Comparison of ENCODE assay signal across 1 cellular context in genomic region chr20:6034134-6034969, GRCh38.
TF ChIP-seq lines count a peak whose summit lies in the region.

No MANE protein-coding gene starts in this region.

TF ChIP-seq in K562, 482 proteins besides CTCF, POLR2A, EP300 and RAD21 (continued from another document):
- TF ChIP-seq ZC3H11A (IDR thresholded peaks at IDR 0.05; ENCODE audit: low read depth, low read length), result no peak
- no peak for TF ChIP-seq ZBTB11 (CRISPR knock-in tag; IDR thresholded peaks at IDR 0.05)
- 0 out of 2 replicates have a peak, but pooled peaks have one; percentile 31 for TF ChIP-seq ILF3 (IDR thresholded peaks at IDR 0.05; ENCODE audit: borderline replicate concordance)
- no peak for TF ChIP-seq RUNX1 (IDR thresholded peaks at IDR 0.05; ENCODE audit: low read depth)
- TF ChIP-seq SMARCE1 (IDR thresholded peaks at IDR 0.05), result peak; percentile 62
- TF ChIP-seq ZBTB5 (IDR thresholded peaks at IDR 0.05), result no peak
- no peak for TF ChIP-seq KDM4B (IDR thresholded peaks at IDR 0.05; ENCODE audit: borderline replicate concordance in 2 of 2, low read depth in 1 of 2)
- TF ChIP-seq NCOR1 (IDR thresholded peaks at IDR 0.05), result peak; percentile 66
- TF ChIP-seq TGIF2 (CRISPR knock-in tag; IDR thresholded peaks at IDR 0.05), result no peak
- TF ChIP-seq TEAD4 (IDR thresholded peaks at IDR 0.05; ENCODE audit: low read length), result 0 out of 2 replicates have a peak, but pooled peaks have one; percentile 35
- no peak for TF ChIP-seq TEAD4 (CRISPR knock-in tag; IDR thresholded peaks at IDR 0.05; ENCODE audit: borderline replicate concordance)
- no peak for TF ChIP-seq CBX1 (IDR thresholded peaks at IDR 0.05; ENCODE audit: low read depth)
- TF ChIP-seq ERF (CRISPR knock-in tag; IDR thresholded peaks at IDR 0.05), result no peak
- TF ChIP-seq FOXA1 (IDR thresholded peaks at IDR 0.05; ENCODE audit: borderline replicate concordance), result no peak
- peak in 1 of 2 experiments; percentile 76; a peak in 1 of 4 replicates for TF ChIP-seq ETV6 (IDR thresholded peaks at IDR 0.05; ENCODE audit: borderline replicate concordance in 1 of 2, low read depth in 2 of 2, low read length in 1 of 2)
- no peak for TF ChIP-seq ETV6 (CRISPR knock-in tag; IDR thresholded peaks at IDR 0.05; ENCODE audit: borderline replicate concordance)
- no peak for TF ChIP-seq FOXJ2 (tag; IDR thresholded peaks at IDR 0.05)
- TF ChIP-seq PHF20 (IDR thresholded peaks at IDR 0.05; ENCODE audit: partially characterized antibody), result no peak
- TF ChIP-seq TBL1XR1 (IDR thresholded peaks at IDR 0.05; ENCODE audit: low read length in 2 of 2), result peak in 1 of 2 experiments; percentile 42; a peak in 1 of 4 replicates
- no peak for TF ChIP-seq ZNF778 (CRISPR knock-in tag; IDR thresholded peaks at IDR 0.05)
- peak; percentile 63 for TF ChIP-seq TCF3 (CRISPR knock-in tag; IDR thresholded peaks at IDR 0.05)
- TF ChIP-seq BACH1 (tag; IDR thresholded peaks at IDR 0.05), result peak; percentile 59; the same call in 1 of the 2 replicates
- no peak for TF ChIP-seq KDM5B (IDR thresholded peaks at IDR 0.05; ENCODE audit: insufficient replicate concordance, low read depth, low read length)
- TF ChIP-seq RBM15 (IDR thresholded peaks at IDR 0.05; ENCODE audit: insufficient read depth, low read length), result no peak
- TF ChIP-seq USF1 (CRISPR knock-in tag; IDR thresholded peaks at IDR 0.05), result no peak
- peak; percentile 48; the same call in 1 of the 2 replicates for TF ChIP-seq ZNF592 (IDR thresholded peaks at IDR 0.05)
- no peak for TF ChIP-seq ARHGAP35 (IDR thresholded peaks at IDR 0.05; ENCODE audit: partially characterized antibody)
- no peak for TF ChIP-seq ZNF133 (CRISPR knock-in tag; IDR thresholded peaks at IDR 0.05)
- peak; percentile 41; the same call in 1 of the 2 replicates for TF ChIP-seq ZEB2 (IDR thresholded peaks at IDR 0.05)
- no peak for TF ChIP-seq ZNF140 (CRISPR knock-in tag; IDR thresholded peaks at IDR 0.05)
- TF ChIP-seq ZNF408 (CRISPR knock-in tag; IDR thresholded peaks at IDR 0.05; ENCODE audit: low read depth), result no peak
- TF ChIP-seq HES1 (IDR thresholded peaks at IDR 0.05; ENCODE audit: low read depth), result no peak
- TF ChIP-seq ARID3B (CRISPR knock-in tag; IDR thresholded peaks at IDR 0.05; ENCODE audit: borderline replicate concordance), result no peak
- TF ChIP-seq SRSF9 (IDR thresholded peaks at IDR 0.05; ENCODE audit: borderline replicate concordance, low read depth, low read length), result no peak
- TF ChIP-seq JUND (IDR thresholded peaks at IDR 0.05; ENCODE audit: borderline replicate concordance, low read depth, low read length), result no peak
- TF ChIP-seq JUND (tag; IDR thresholded peaks at IDR 0.05; ENCODE audit: borderline replicate concordance, low read depth, low read length), result peak; percentile 60; the same call in 1 of the 3 replicates
- TF ChIP-seq HDAC3 (IDR thresholded peaks at IDR 0.05; ENCODE audit: borderline replicate concordance, partially characterized antibody), result peak; percentile 74
- TF ChIP-seq TOE1 (IDR thresholded peaks at IDR 0.05; ENCODE audit: borderline replicate concordance), result no peak
- TF ChIP-seq TOE1 (CRISPR knock-in tag; IDR thresholded peaks at IDR 0.05; ENCODE audit: borderline replicate concordance, low read depth), result no peak
- no peak for TF ChIP-seq GTF2E2 (tag; IDR thresholded peaks at IDR 0.05)
- TF ChIP-seq TAF9B (IDR thresholded peaks at IDR 0.05; ENCODE audit: partially characterized antibody), result no peak
- peak; percentile 51; the same call in 1 of the 2 replicates for TF ChIP-seq ELF1 (tag; IDR thresholded peaks at IDR 0.05)
- TF ChIP-seq HDAC2 (IDR thresholded peaks at IDR 0.05), result peak; percentile 55; the same call in 1 of the 2 replicates
- TF ChIP-seq CBFA2T3 (IDR thresholded peaks at IDR 0.05), result peak; percentile 57; the same call in 1 of the 2 replicates
- TF ChIP-seq ZKSCAN1 (IDR thresholded peaks at IDR 0.05; ENCODE audit: low read depth, low read length), result no peak
- TF ChIP-seq ETV1 (tag; conservative IDR thresholded peaks at IDR 0.05; ENCODE audit: low read depth), result peak; percentile 65
- no peak for TF ChIP-seq ZNF511 (CRISPR knock-in tag; IDR thresholded peaks at IDR 0.05)
- TF ChIP-seq ESRRA (IDR thresholded peaks at IDR 0.05; ENCODE audit: borderline replicate concordance, low read depth), result peak; percentile 11; the same call in 1 of the 2 replicates
- peak in 1 of 2 experiments; percentile 93; a peak in 2 of 4 replicates for TF ChIP-seq SRF (CRISPR knock-in tag; IDR thresholded peaks at IDR 0.05)
- TF ChIP-seq NCOA2 (IDR thresholded peaks at IDR 0.05; ENCODE audit: partially characterized antibody in 2 of 2), result no peak
- TF ChIP-seq RBM34 (IDR thresholded peaks at IDR 0.05; ENCODE audit: borderline replicate concordance, insufficient read depth, low read length), result no peak
